In the genomic region with DNA sequence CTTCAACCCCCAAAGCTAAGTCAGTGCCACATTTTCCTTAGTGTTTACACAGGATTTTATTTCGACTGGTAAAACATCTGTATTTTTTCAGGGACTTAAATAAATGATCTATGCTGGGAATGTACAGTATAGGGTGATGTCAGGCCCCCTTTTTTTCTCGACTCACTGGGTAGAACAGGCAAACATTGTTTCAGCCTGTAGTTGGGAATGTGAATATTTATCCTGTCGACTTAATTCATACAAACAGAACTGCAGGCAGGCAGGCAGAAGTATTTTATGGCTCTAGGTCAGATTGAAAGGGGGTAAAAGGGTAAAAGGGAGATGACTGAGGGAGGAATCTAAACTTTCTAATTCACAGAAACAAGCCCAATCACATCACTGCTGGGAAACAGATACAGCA, we compare ENCODE assay signal across 13 cellular contexts.
DNase-seq lines count a peak whose midpoint lies in the region; ATAC-seq and TF ChIP-seq lines count a peak whose summit lies in the region.
"Had no signal": no experiment of that assay in that cellular context is flagged by ENCODE, and none has a peak within 500 bp of the region (broad histone marks: within the 10 kb centered on the region; RNA-seq: fewer than 3 reads in every experiment).

No MANE protein-coding gene starts in this region.

- TF ChIP-seq EP300 in esophagus muscularis mucosa (IDR thresholded peaks at IDR 0.05) = no peak

- DNase-seq in left ventricle myocardium inferior = no peak
- no peak for DNase-seq in left cardiac atrium
- DNase-seq in esophagus muscularis mucosa (ENCODE audit: extremely low spot score) = no peak
- no peak for DNase-seq in neuronal stem cell (ENCODE audit: low spot score)
- DNase-seq in upper lobe of right lung = no peak
- no peak for DNase-seq in activated CD4-positive, alpha-beta T cell treated with anti-CD3 and anti-CD28 coated beads, Interleukin-2, amount 50 U/mL, for 1 hour
- DNase-seq in kidney glomerular epithelial cell (lab: John Stamatoyannopoulos, UW) = no peak
- DNase-seq in hippocampal formation (lab: John Stamatoyannopoulos, UW) = no peak
- DNase-seq: DMS 273 treated with DMSO at 0.1 percent for 48 hours, NCI-H1436 treated with DMSO at 0.1 percent for 48 hours, NCI-H526 treated with DMSO at 0.1 percent for 48 hours had no signal

- no peaks in the 10 kb centered on the region for H3K79me1 ChIP-seq in neuronal stem cell (ENCODE audit: low read depth, low read length)

- H2BK12ac ChIP-seq in neuronal stem cell (ENCODE audit: low read length) = no peak overlapping the region

- H3K4ac ChIP-seq in neuronal stem cell (ENCODE audit: low read length) = no peak overlapping the region

- H3K4me1 ChIP-seq in left ventricle myocardium inferior (peaks cover 68% of the 10 kb centered on the region), esophagus muscularis mucosa (peaks cover 65 to 75% (median 73%) of the 10 kb centered on the region in 4 donors), neuronal stem cell (ENCODE audit: control insufficient read depth in 2 of 2, insufficient read depth in 1 of 2, low read depth in 1 of 2, low read length in 2 of 2) (peaks cover 15 to 45% of the 10 kb centered on the region in 2 donors), upper lobe of right lung (peaks cover 19% of the 10 kb centered on the region)

- H3K4me3 ChIP-seq in left ventricle myocardium inferior = no peak overlapping the region
- no peak overlapping the region for H3K4me3 ChIP-seq in esophagus muscularis mucosa
- no peak overlapping the region for H3K4me3 ChIP-seq in neuronal stem cell (ENCODE audit: low read length in 2 of 2)
- no peak overlapping the region for H3K4me3 ChIP-seq in upper lobe of right lung

- ATAC-seq in left cardiac atrium (no peak), upper lobe of right lung (no peak)
- ATAC-seq: esophagus mucosa had no signal

- TF ChIP-seq POLR2A in esophagus muscularis mucosa (IDR thresholded peaks at IDR 0.05; ENCODE audit: low read depth) = no peak

- H3K9ac ChIP-seq in neuronal stem cell (ENCODE audit: low read depth, low read length, poor library complexity) = no peak overlapping the region

- no peak overlapping the region for H3K4me2 ChIP-seq in neuronal stem cell (ENCODE audit: insufficient read depth, low read length, poor library complexity, severe bottlenecking)

- H3K18ac ChIP-seq in neuronal stem cell (ENCODE audit: low read length) = no peak overlapping the region

- no peak overlapping the region for H2BK120ac ChIP-seq in neuronal stem cell (ENCODE audit: low read depth, low read length)

- H3K36me3 ChIP-seq in left ventricle myocardium inferior = no peaks in the 10 kb centered on the region
- H3K36me3 ChIP-seq in esophagus muscularis mucosa = no peaks in the 10 kb centered on the region
- no peaks in the 10 kb centered on the region for H3K36me3 ChIP-seq in neuronal stem cell (replicated peaks in 1 of 2; ENCODE audit: control insufficient read depth in 2 of 2, insufficient read depth in 2 of 2, low read length in 2 of 2)
- H3K36me3 ChIP-seq in upper lobe of right lung = no peaks in the 10 kb centered on the region

- no peak overlapping the region for H2BK15ac ChIP-seq in neuronal stem cell (ENCODE audit: low read length)

- H2AK5ac ChIP-seq in neuronal stem cell (ENCODE audit: low read depth, low read length) = no peak overlapping the region

- no peaks in the 10 kb centered on the region for H3K9me3 ChIP-seq in left ventricle myocardium inferior (replicated peaks)
- H3K9me3 ChIP-seq in esophagus muscularis mucosa = no peaks in the 10 kb centered on the region
- no peaks in the 10 kb centered on the region for H3K9me3 ChIP-seq in neuronal stem cell (replicated peaks in 1 of 2; ENCODE audit: control insufficient read depth in 2 of 2, insufficient read depth in 1 of 2, low read depth in 1 of 2, low read length in 2 of 2)
- H3K9me3 ChIP-seq in upper lobe of right lung = no peaks in the 10 kb centered on the region

- no peak overlapping the region for H4K91ac ChIP-seq in neuronal stem cell (ENCODE audit: low read depth, low read length, poor library complexity)

- H3K27ac ChIP-seq in left ventricle myocardium inferior (replicated peaks) (peak overlapping the region; percentile 89), esophagus muscularis mucosa (replicated peaks in 1 of 4) (peak overlapping the region; percentile 83 to 88 (median 86)), neuronal stem cell (replicated peaks; ENCODE audit: low read length) (no peak overlapping the region), upper lobe of right lung (peak overlapping the region; percentile 8)
- H3K27ac ChIP-seq: RWPE1 had no signal

- H2AFZ ChIP-seq in neuronal stem cell (ENCODE audit: low read length) = peak overlapping the region; percentile 64

- TF ChIP-seq CTCF in left ventricle myocardium inferior (IDR thresholded peaks at IDR 0.05; ENCODE audit: borderline replicate concordance) (no peak), esophagus muscularis mucosa (IDR thresholded peaks at IDR 0.05) (no peak), upper lobe of right lung (IDR thresholded peaks at IDR 0.05) (no peak)

- H4K8ac ChIP-seq in neuronal stem cell (ENCODE audit: low read depth, low read length) = no peak overlapping the region

- no peaks in the 10 kb centered on the region for H3K27me3 ChIP-seq in left ventricle myocardium inferior (ENCODE audit: low read depth)
- no peaks in the 10 kb centered on the region for H3K27me3 ChIP-seq in esophagus muscularis mucosa
- H3K27me3 ChIP-seq in neuronal stem cell (ENCODE audit: control insufficient read depth in 3 of 3, insufficient read depth in 3 of 3, low read depth in 1 of 3, low read length in 3 of 3) = no peaks in the 10 kb centered on the region
- H3K27me3 ChIP-seq in upper lobe of right lung = no peaks in the 10 kb centered on the region

- 34% methylated on average over 3 of the region's 3 CpGs for WGBS in esophagus muscularis mucosa
- no CpG with 5 or more reads among the region's 3 CpGs for WGBS in neuronal stem cell (ENCODE audit: extremely low coverage in 2 of 2, insufficient read length in 2 of 2, insufficient replicate concordance in 1 of 2), 2 donors

- H3K14ac ChIP-seq in neuronal stem cell (ENCODE audit: low read length) = no peak overlapping the region

- intact Hi-C loops in left ventricle myocardium inferior (cut with micrococcal nuclease) (no loop called here), left cardiac atrium (cut with DNase I) (no loop called here), esophagus muscularis mucosa (cut with DNase I) (no loop called here), upper lobe of right lung (cut with DNase I) (no loop called here)

- H3K23ac ChIP-seq in neuronal stem cell (ENCODE audit: low read depth, low read length, poor library complexity) = no peak overlapping the region

- H2BK5ac ChIP-seq in neuronal stem cell (ENCODE audit: low read length) = no peak overlapping the region
